14 cellular contexts compared by ENCODE assay signal in the genomic region with DNA sequence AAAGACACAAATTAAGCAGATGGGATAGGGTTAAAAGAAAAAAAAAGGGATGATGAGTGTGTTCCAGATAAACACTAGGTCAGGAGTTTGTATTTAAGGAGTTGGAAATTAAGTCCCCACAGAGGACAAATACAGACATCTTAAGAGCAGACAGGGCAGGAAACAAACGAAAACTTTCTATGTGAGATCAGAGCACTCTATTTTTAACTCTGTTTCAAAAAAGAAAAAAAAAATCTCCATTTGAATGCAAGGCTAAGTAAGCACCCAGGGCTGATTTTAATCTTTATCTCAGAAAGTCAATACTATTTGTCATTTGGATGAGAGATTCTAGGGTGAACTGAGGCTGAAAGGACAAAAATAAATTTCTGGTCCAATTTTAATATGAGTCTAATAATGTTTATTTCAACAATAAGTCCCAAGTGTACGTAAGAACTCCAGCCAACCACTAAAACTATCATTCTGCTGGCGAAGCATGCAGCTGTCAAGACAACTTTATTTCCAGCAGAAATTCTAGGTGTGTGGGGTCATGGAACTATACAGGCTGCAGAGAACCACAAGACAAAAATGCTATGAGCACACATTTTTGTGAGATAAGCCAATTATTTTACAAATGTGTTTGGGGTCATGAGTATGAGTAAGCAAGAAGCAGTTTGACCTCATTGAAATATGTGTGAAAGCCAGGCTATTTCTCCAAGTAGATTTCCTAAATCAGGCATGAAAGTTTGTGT.
A peak's percentile ranks its signal among the peaks of the same experiment; 100 is the strongest.
DNase-seq lines count a peak whose midpoint lies in the region; ATAC-seq and TF ChIP-seq lines count a peak whose summit lies in the region.
"Had no signal": no experiment of that assay in that cellular context is flagged by ENCODE, and none has a peak within 500 bp of the region (broad histone marks: within the 10 kb centered on the region; RNA-seq: fewer than 3 reads in every experiment).

No MANE protein-coding gene starts in this region.

- H2AFZ ChIP-seq in trophoblast cell (ENCODE audit: insufficient read depth, low read length, poor library complexity): no peak overlapping the region

- no peak overlapping the region for H2AK5ac ChIP-seq in trophoblast cell (ENCODE audit: low read length)

- H3K9me3 ChIP-seq in trophoblast cell (ENCODE audit: insufficient read depth, low read depth, low read length) (no peaks in the 10 kb centered on the region), lower lobe of right lung (no peaks in the 10 kb centered on the region)
- no peaks in the 10 kb centered on the region for H3K9me3 ChIP-seq in CD8-positive, alpha-beta memory T cell (ENCODE audit: low read length)

- peaks cover 0 to 3% (median 1%) of the 10 kb centered on the region in 5 donors for H3K9me3 Mint-ChIP-seq in CD8-positive, alpha-beta memory T cell

- TF ChIP-seq CTCF in fibroblast of villous mesenchyme (IDR thresholded peaks at IDR 0.05; ENCODE audit: insufficient read depth, low read depth, low read length): no peak
- TF ChIP-seq CTCF in lower lobe of right lung (IDR thresholded peaks at IDR 0.05): no peak

- no peak overlapping the region for H3K4me3 ChIP-seq in fibroblast of villous mesenchyme (ENCODE audit: low read depth, low read length)
- no peak overlapping the region for H3K4me3 ChIP-seq in trophoblast cell (ENCODE audit: low read depth, low read length)
- no peak overlapping the region for H3K4me3 ChIP-seq in lower lobe of right lung
- no peak overlapping the region for H3K4me3 ChIP-seq in CD8-positive, alpha-beta memory T cell (ENCODE audit: low read length)
- H3K4me3 ChIP-seq: cardiac muscle cell had no signal

- DNase-seq in EH (ENCODE audit: low read depth): peak; percentile 85
- DNase-seq in RPMI7951 (ENCODE audit: low read depth): peak; percentile 72
- DNase-seq in fibroblast of villous mesenchyme (ENCODE audit: low read depth): peak; percentile 84
- peak; percentile 58 to 85 for DNase-seq in trophoblast cell
- no peak for DNase-seq in lower lobe of right lung
- no peak for DNase-seq in CD8-positive, alpha-beta memory T cell
- DNase-seq in GF-D8 (lab: John Stamatoyannopoulos, UW): no peak
- DNase-seq: activated CD4-positive, alpha-beta T cell treated with anti-CD3 and anti-CD28 coated beads for 4 hours; CD4-positive, alpha-beta memory T cell; NCI-H2029 had no signal

- H3K4me3 Mint-ChIP-seq in CD8-positive, alpha-beta memory T cell: no peak overlapping the region
- H3K4me3 Mint-ChIP-seq: CD4-positive, alpha-beta memory T cell; neural crest cell had no signal

- no peak overlapping the region for H3K4me2 ChIP-seq in trophoblast cell (ENCODE audit: low read length)

- H3K36me3 ChIP-seq in trophoblast cell (ENCODE audit: control insufficient read depth in 1 of 2, insufficient read depth in 2 of 2, low read length in 2 of 2) (no peaks in the 10 kb centered on the region), lower lobe of right lung (no peaks in the 10 kb centered on the region)
- no peaks in the 10 kb centered on the region for H3K36me3 ChIP-seq in CD8-positive, alpha-beta memory T cell (ENCODE audit: insufficient read depth, low read length)
- H3K36me3 ChIP-seq: cardiac muscle cell had no signal

- H4K8ac ChIP-seq in trophoblast cell (ENCODE audit: low read depth, low read length): no peak overlapping the region

- no peak overlapping the region for H2BK120ac ChIP-seq in trophoblast cell (ENCODE audit: insufficient read depth, low read length, poor library complexity)

- H3K79me2 ChIP-seq in trophoblast cell (ENCODE audit: control insufficient read depth, insufficient read depth, low read length, poor library complexity): no peaks in the 10 kb centered on the region

- no peak overlapping the region for H4K91ac ChIP-seq in trophoblast cell (ENCODE audit: low read depth, low read length)

- POLR2A ChIA-PET in CD8-positive, alpha-beta memory T cell (lab: Charles Lee): no interaction called here

- no peak overlapping the region for H3K23ac ChIP-seq in trophoblast cell (ENCODE audit: low read length)

- H2BK12ac ChIP-seq in trophoblast cell (ENCODE audit: low read length): no peak overlapping the region

- H3K18ac ChIP-seq in trophoblast cell (ENCODE audit: low read length): no peak overlapping the region

- no peak overlapping the region for H3K27ac ChIP-seq in trophoblast cell (ENCODE audit: low read depth, low read length)
- no peak overlapping the region for H3K27ac ChIP-seq in lower lobe of right lung
- no peak overlapping the region for H3K27ac ChIP-seq in CD8-positive, alpha-beta memory T cell (ENCODE audit: low read depth, low read length)
- H3K27ac ChIP-seq: cardiac muscle cell had no signal

- no peaks in the 10 kb centered on the region for H3K4me1 Mint-ChIP-seq in CD8-positive, alpha-beta memory T cell

- intact Hi-C loops in lower lobe of right lung (cut with DNase I): no loop called here

- WGBS in trophoblast cell (ENCODE audit: extremely low coverage, insufficient coverage, insufficient read length): no CpG with 5 or more reads among the region's 3 CpGs

- no peak overlapping the region for H4K12ac ChIP-seq in trophoblast cell (ENCODE audit: low read depth, low read length)

- CTCF ChIA-PET in CD8-positive, alpha-beta memory T cell (lab: Charles Lee): no interaction called here

- H3K9ac ChIP-seq in trophoblast cell (ENCODE audit: low read length): no peak overlapping the region

- H3K27me3 ChIP-seq in trophoblast cell (ENCODE audit: insufficient read depth, low read length) (no peaks in the 10 kb centered on the region), lower lobe of right lung (ENCODE audit: low read depth) (no peaks in the 10 kb centered on the region)
- no peaks in the 10 kb centered on the region for H3K27me3 ChIP-seq in CD8-positive, alpha-beta memory T cell (ENCODE audit: insufficient read depth, low read length, poor library complexity, severe bottlenecking)
- H3K27me3 ChIP-seq: cardiac muscle cell had no signal

- peaks cover 0 to 2% (median 0%) of the 10 kb centered on the region in 3 donors for H3K36me3 Mint-ChIP-seq in CD8-positive, alpha-beta memory T cell
- H3K36me3 Mint-ChIP-seq: CD4-positive, alpha-beta memory T cell had no signal

- H3K27ac Mint-ChIP-seq in CD8-positive, alpha-beta memory T cell: no peak overlapping the region

- H3K4me1 ChIP-seq in trophoblast cell (ENCODE audit: control insufficient read depth in 1 of 2, insufficient read depth in 2 of 2, low read length in 2 of 2) (no peaks in the 10 kb centered on the region), lower lobe of right lung (peaks cover 8% of the 10 kb centered on the region)
- no peaks in the 10 kb centered on the region for H3K4me1 ChIP-seq in CD8-positive, alpha-beta memory T cell (ENCODE audit: insufficient read depth, low read length)

- H3K79me1 ChIP-seq in trophoblast cell (ENCODE audit: low read length): no peaks in the 10 kb centered on the region

- no peak overlapping the region for H2BK5ac ChIP-seq in trophoblast cell (ENCODE audit: low read depth, low read length, poor library complexity)

- H3K4ac ChIP-seq in trophoblast cell (ENCODE audit: low read depth, low read length): no peak overlapping the region

- peaks cover 3 to 10% of the 10 kb centered on the region in 2 donors for H3K27me3 Mint-ChIP-seq in CD8-positive, alpha-beta memory T cell

- no peak overlapping the region for H3K14ac ChIP-seq in trophoblast cell (ENCODE audit: low read length)

- ATAC-seq in lower lobe of right lung (no peak), GM19467 (IDR thresholded peaks at IDR 0.05; ENCODE audit: unreplicated experiment) (no peak)
- ATAC-seq: HCT116 had no signal

Comparison
In these comparisons a context has a peak if more than half of its experiments do, and no peak if none do; other contexts are left out.
1. DNase-seq: peak in EH (single experiment), RPMI7951 (single experiment), fibroblast of villous mesenchyme (single experiment) and trophoblast cell (2 of 2); none in lower lobe of right lung (single experiment), CD8-positive, alpha-beta memory T cell (0 of 5) and GF-D8 (single experiment).